20 cellular contexts compared by ENCODE assay signal in the genomic region with DNA sequence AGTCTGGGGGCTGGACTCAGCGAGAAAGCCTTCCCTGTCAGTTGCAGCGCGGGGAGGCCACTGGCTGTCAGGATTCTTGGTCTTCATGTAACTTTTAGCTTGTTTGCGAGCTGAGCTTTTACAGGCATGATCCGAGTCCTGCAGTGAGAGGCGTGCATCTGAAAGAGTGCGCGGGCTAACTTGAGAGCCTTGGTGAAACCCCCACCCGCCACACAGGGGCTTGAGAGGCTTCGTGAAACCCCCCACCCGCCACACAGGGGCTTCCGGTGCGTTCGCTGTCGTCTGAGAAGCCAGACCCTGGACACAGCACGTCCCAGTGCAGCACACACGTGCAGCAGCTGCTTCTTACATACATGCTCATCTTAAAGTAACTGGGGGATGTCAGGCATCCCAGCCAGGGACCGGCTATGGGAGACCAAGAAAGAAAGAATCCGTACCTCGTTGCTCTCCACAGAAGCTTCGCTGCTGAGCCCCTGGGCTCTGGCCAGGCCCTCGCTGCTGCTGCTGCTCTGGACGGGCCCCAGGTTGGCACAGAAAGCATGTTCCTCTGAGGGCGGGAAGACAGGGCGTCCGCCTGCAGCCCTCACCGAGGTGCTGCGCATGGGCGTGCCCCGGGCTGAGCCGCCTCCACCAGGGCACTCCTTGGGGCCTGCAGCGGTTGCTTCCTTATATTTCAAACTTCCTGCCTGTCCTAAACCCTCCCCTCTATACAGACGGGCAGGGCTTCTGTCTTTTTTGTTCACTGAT. TPM values are rescaled to one million over a fixed set of nuclear protein-coding genes. Genes with fewer than 3 reads are reported as not detected.
DNase-seq lines count a peak whose midpoint lies in the region; ATAC-seq and TF ChIP-seq lines count a peak whose summit lies in the region.
"Had no signal": no experiment of that assay in that cellular context is flagged by ENCODE, and none has a peak within 500 bp of the region (broad histone marks: within the 10 kb centered on the region; RNA-seq: fewer than 3 reads in every experiment).

No MANE protein-coding gene starts in this region.

- intact Hi-C loops in left ventricle myocardium superior (cut with micrococcal nuclease): no loop called here

- TF ChIP-seq CTCF in RWPE1 (conservative IDR thresholded peaks at IDR 0.05; ENCODE audit: low read depth) (no peak), osteoblast (IDR thresholded peaks at IDR 0.05; ENCODE audit: extremely low read depth, low read depth, low read length) (no peak)

- no peak overlapping the region for H3K4me3 ChIP-seq in osteoblast (ENCODE audit: insufficient read depth, low read length)
- H3K4me3 ChIP-seq: BLaER1 treated with 17β-estradiol and CSF1 and Interleukin-3, amounts not matched to agents 10 nM and 100 nM; tibial nerve had no signal

- peaks cover 13% of the 10 kb centered on the region for H3K36me3 Mint-ChIP-seq in T-cell

- peak; percentile 82 for ATAC-seq in left ventricle myocardium superior
- ATAC-seq in T-cell (replicated peaks in 1 of 4): no peak

- no peaks in the 10 kb centered on the region for H3K27me3 Mint-ChIP-seq in T-cell
- H3K27me3 Mint-ChIP-seq: activated naive CD8-positive, alpha-beta T cell treated with anti-CD3 and anti-CD28 coated beads, Interleukin-2, amount 50 U/mL, for 24 hours; IgD-negative memory B cell; memory B cell had no signal

- no peaks in the 10 kb centered on the region for H3K79me2 ChIP-seq in osteoblast (ENCODE audit: insufficient read depth, low read length)

- H3K27me3 ChIP-seq in osteoblast (ENCODE audit: insufficient read depth, low read length): no peaks in the 10 kb centered on the region
- H3K27me3 ChIP-seq: BLaER1 treated with 17β-estradiol and CSF1 and Interleukin-3, amounts not matched to agents 10 nM and 100 nM; tibial nerve had no signal

- CTCF ChIA-PET in RWPE1 (lab: Yijun Ruan, JAX): no interaction called here
- CTCF ChIA-PET in T-cell (lab: Charles Lee): no interaction called here

- peaks cover 0 to 11% (median 3%) of the 10 kb centered on the region in 3 donors for H3K4me1 Mint-ChIP-seq in T-cell
- H3K4me1 Mint-ChIP-seq: IgD-negative memory B cell, memory B cell had no signal

- peaks cover 3% of the 10 kb centered on the region for H4K20me1 ChIP-seq in osteoblast (ENCODE audit: insufficient read depth, low read length)

- H3K27ac Mint-ChIP-seq in T-cell: no peak overlapping the region
- H3K27ac Mint-ChIP-seq: activated naive CD8-positive, alpha-beta T cell treated with anti-CD3 and anti-CD28 coated beads, Interleukin-2, amount 50 U/mL, for 24 hours; memory B cell; T-helper 1 cell treated with Interleukin-12 subunit alpha and Interleukin-12 subunit beta and Interleukin-4 antibody, amounts not matched to agents 30 μg/mL and 1 μg/mL, for 36 hours had no signal

- peak overlapping the region; percentile 6; the same call in 1 of the 2 replicates for H3K27ac ChIP-seq in RWPE1
- H3K27ac ChIP-seq in osteoblast (ENCODE audit: low read depth, low read length): no peak overlapping the region
- H3K27ac ChIP-seq: BLaER1 treated with 17β-estradiol and CSF1 and Interleukin-3, amounts not matched to agents 10 nM and 100 nM; tibial nerve had no signal

- H2AFZ ChIP-seq in osteoblast (ENCODE audit: low read length): no peak overlapping the region

- H3K4me1 ChIP-seq in osteoblast (ENCODE audit: insufficient read depth, low read length): no peaks in the 10 kb centered on the region

- peaks cover 57% of the 10 kb centered on the region for H3K36me3 ChIP-seq in osteoblast (ENCODE audit: insufficient read depth, low read length)

- H3K9me3 ChIP-seq in osteoblast (ENCODE audit: low read depth, low read length): no peaks in the 10 kb centered on the region
- H3K9me3 ChIP-seq: BLaER1 treated with 17β-estradiol and CSF1 and Interleukin-3, amounts not matched to agents 10 nM and 100 nM; tibial nerve had no signal

- H3K4me3 Mint-ChIP-seq in T-cell: no peak overlapping the region
- H3K4me3 Mint-ChIP-seq: activated naive CD8-positive, alpha-beta T cell treated with anti-CD3 and anti-CD28 coated beads, Interleukin-2, amount 50 U/mL, for 24 hours; activated T-cell treated with anti-CD3 and anti-CD28 coated beads, Interleukin-2, amount 50 U/mL, for 4 hours; memory B cell; T-helper 1 cell treated with Interleukin-12 subunit alpha and Interleukin-12 subunit beta and Interleukin-4 antibody, amounts not matched to agents 30 μg/mL and 1 μg/mL, for 36 hours had no signal

- DNase-seq in RWPE1 (ENCODE audit: low spot score) (no peak), cerebellar cortex (ENCODE audit: low spot score) (peak; percentile 53), left ventricle myocardium superior (peak; percentile 82), osteoblast (ENCODE audit: insufficient read length, low spot score, missing footprints) (peak; percentile 37), NCI-H2107 treated with DMSO at 0.1 percent for 48 hours (lab: John Stamatoyannopoulos, UW; ENCODE audit: unreplicated experiment) (no peak), MV-4-11 (lab: John Stamatoyannopoulos, UW) (no peak), T-cell (no peak)
- DNase-seq: activated naive CD8-positive, alpha-beta T cell treated with anti-CD3 and anti-CD28 coated beads, Interleukin-2, amount 50 U/mL, for 24 hours; activated T-cell treated with anti-CD3 and anti-CD28 coated beads, Interleukin-2, amount 50 U/mL, for 4 hours; cerebellar nuclear complex; COR-L47; kidney glomerular epithelial cell; NCI-H1105; NCI-H1930; occipital lobe had no signal

- H3K4me2 ChIP-seq in osteoblast (ENCODE audit: insufficient read depth, low read length): no peak overlapping the region
- H3K4me2 ChIP-seq: BLaER1 treated with 17β-estradiol and CSF1 and Interleukin-3, amounts not matched to agents 10 nM and 100 nM had no signal

- no peaks in the 10 kb centered on the region for H3K9me3 Mint-ChIP-seq in T-cell
- H3K9me3 Mint-ChIP-seq: activated naive CD8-positive, alpha-beta T cell treated with anti-CD3 and anti-CD28 coated beads, Interleukin-2, amount 50 U/mL, for 24 hours; activated T-cell treated with anti-CD3 and anti-CD28 coated beads, Interleukin-2, amount 50 U/mL, for 4 hours; IgD-negative memory B cell; memory B cell; T-helper 1 cell treated with Interleukin-12 subunit alpha and Interleukin-12 subunit beta and Interleukin-4 antibody, amounts not matched to agents 30 μg/mL and 1 μg/mL, for 36 hours had no signal

- POLR2A ChIA-PET in RWPE1 (lab: Yijun Ruan, JAX; ENCODE audit: low non-redundant PET) (no interaction called here), T-cell (lab: Charles Lee) (interaction anchor here in 1 of 2 donors (0.6 kb wide), 1 partner anchor 9 kb away, joined by 3 read pairs; no protein-coding TSS in a partner anchor)

RNA-seq across cellular contexts. Expression of a gene that starts 7.8 kb away (rescaled TPM):
- total RNA-seq in left ventricle myocardium superior (51.7 TPM), osteoblast (15.0 and 18.1 TPM in 2 replicates), T-cell (10 to 100 TPM; 53.3 to 64.0 (median 62.2) TPM)

RNA-seq across cellular contexts. Expression of a gene that starts 32.9 kb away (rescaled TPM):
- 7.8 TPM for total RNA-seq in left ventricle myocardium superior
- 31.2 and 39.4 TPM in 2 replicates for total RNA-seq in osteoblast
- total RNA-seq in T-cell: 10 to 100 TPM; 24.2 to 37.1 (median 32.2) TPM

RNA-seq across cellular contexts. Expression of a gene that starts 33.2 kb away (rescaled TPM):
- total RNA-seq in left ventricle myocardium superior (0.30 TPM), osteoblast (1.1 and 2.7 TPM in 2 replicates), T-cell (under 1 TPM in 4 of 5 donors, not detected in 1; 0.13 to 0.70 (median 0.34) TPM)

Comparison
In these comparisons a context has a peak if more than half of its experiments do, and no peak if none do; other contexts are left out.
1. DNase-seq: peak in cerebellar cortex (single experiment), left ventricle myocardium superior (single experiment) and osteoblast (single experiment); none in RWPE1 (single experiment), NCI-H2107 treated with DMSO at 0.1 percent for 48 hours (single experiment), MV-4-11 (single experiment) and T-cell (0 of 34).